ENCODE assay signal across 35 cellular contexts in genomic region chr4:113511944-113512343, GRCh38.
"Had no signal": no experiment of that assay in that cellular context is flagged by ENCODE, and none has a peak within 500 bp of the region (broad histone marks: within the 10 kb centered on the region; RNA-seq: fewer than 3 reads in every experiment).

No MANE protein-coding gene starts in this region.

- H3K27me3 Mint-ChIP-seq: activated B cell treated with CpG ODN at 0.5 μM for 24 hours; activated CD4-positive, alpha-beta memory T cell treated with anti-CD3 and anti-CD28 coated beads for 36 hours; activated CD4-positive, alpha-beta T cell treated with anti-CD3 and anti-CD28 coated beads, Interleukin-2, amount 10 ng/mL, durations not matched to agents 24 days and 14 days; activated CD8-positive, alpha-beta T cell treated with anti-CD3 and anti-CD28 coated beads for 36 hours; activated naive CD8-positive, alpha-beta T cell; activated naive CD8-positive, alpha-beta T cell treated with anti-CD3 and anti-CD28 coated beads, Interleukin-2, amount 10 ng/mL, durations not matched to agents 7 days and 5 days; activated naive CD8-positive, alpha-beta T cell treated with anti-CD3 and anti-CD28 coated beads, Interleukin-2, amount 50 U/mL, for 24 hours; brain had no signal

- H3K4me3 ChIP-seq: ascending aorta, cardiac muscle cell had no signal

- H3K4me1 Mint-ChIP-seq: activated B cell treated with CpG ODN at 0.5 μM for 24 hours; activated CD4-positive, alpha-beta T cell treated with anti-CD3 and anti-CD28 coated beads, Interleukin-2, amount 10 ng/mL, durations not matched to agents 24 days and 14 days; activated naive CD8-positive, alpha-beta T cell treated with anti-CD3 and anti-CD28 coated beads, Interleukin-2, amount 10 ng/mL, durations not matched to agents 7 days and 5 days; activated naive CD8-positive, alpha-beta T cell treated with anti-CD3 and anti-CD28 coated beads, Interleukin-2, amount 50 U/mL, for 24 hours; brain had no signal

- H3K27ac Mint-ChIP-seq: activated B cell treated with CpG ODN at 0.5 μM for 24 hours; activated CD4-positive, alpha-beta memory T cell treated with anti-CD3 and anti-CD28 coated beads for 36 hours; activated CD4-positive, alpha-beta T cell treated with anti-CD3 and anti-CD28 coated beads, Interleukin-2, amount 10 ng/mL, durations not matched to agents 24 days and 14 days; activated CD8-positive, alpha-beta T cell treated with anti-CD3 and anti-CD28 coated beads for 36 hours; activated naive CD8-positive, alpha-beta T cell; activated naive CD8-positive, alpha-beta T cell treated with anti-CD3 and anti-CD28 coated beads, Interleukin-2, amount 10 ng/mL, durations not matched to agents 7 days and 5 days; activated naive CD8-positive, alpha-beta T cell treated with anti-CD3 and anti-CD28 coated beads, Interleukin-2, amount 50 U/mL, for 24 hours; activated T-helper 2 cell treated with anti-CD3 and anti-CD28 coated beads, Interferon-gamma antibody, Interleukin-2, Interleukin-4, amounts not matched to agents 10 μg/mL and 5 μg/mL and 100 μg/mL, durations not matched to agents 14 hours and 24 hours and 36 hours; brain; T-helper 1 cell treated with Interleukin-12 subunit alpha and Interleukin-12 subunit beta and Interleukin-4 antibody, amounts not matched to agents 30 μg/mL and 1 μg/mL, for 36 hours; T-helper 2 cell treated with Interferon-gamma antibody and Interleukin-4, amounts not matched to agents 5 μg/mL and 100 μg/mL, for 36 hours had no signal

- DNase-seq: activated B cell treated with CpG ODN at 0.5 μM for 24 hours; activated CD4-positive, alpha-beta memory T cell treated with anti-CD3 and anti-CD28 coated beads for 36 hours; activated CD4-positive, alpha-beta T cell treated with anti-CD3 and anti-CD28 coated beads for 4 hours; activated CD4-positive, alpha-beta T cell treated with anti-CD3 and anti-CD28 coated beads, Interleukin-2, amount 10 ng/mL, durations not matched to agents 24 days and 14 days; activated CD4-positive, alpha-beta T cell treated with anti-CD3 and anti-CD28 coated beads, Interleukin-2, amount 50 U/mL, for 1 hour; activated CD4-positive, alpha-beta T cell treated with anti-CD3 and anti-CD28 coated beads, Interleukin-2, amount 50 U/mL, for 4 hours; activated CD4-positive, CD25-positive, alpha-beta regulatory T cell treated with anti-CD3 and anti-CD28 coated beads, Interleukin-2, amount 50 U/mL, for 72 hours; activated CD8-positive, alpha-beta memory T cell treated with anti-CD3 and anti-CD28 coated beads, Interleukin-2, amount 50 U/mL, for 4 hours; activated CD8-positive, alpha-beta T cell treated with anti-CD3 and anti-CD28 coated beads for 36 hours; activated effector memory CD4-positive, alpha-beta T cell treated with Interleukin-2 at 50 U/mL for 16 hours; activated gamma-delta T cell; activated naive CD4-positive, alpha-beta T cell treated with anti-CD3 and anti-CD28 coated beads, Interleukin-2, amount 50 U/mL, for 16 hours; activated naive CD4-positive, alpha-beta T cell treated with Interleukin-2 at 50 U/mL for 16 hours; activated naive CD8-positive, alpha-beta T cell treated with anti-CD3 and anti-CD28 coated beads, Interleukin-2, amount 10 ng/mL, durations not matched to agents 7 days and 5 days; activated naive CD8-positive, alpha-beta T cell treated with anti-CD3 and anti-CD28 coated beads, Interleukin-2, amount 50 U/mL, for 24 hours; activated T-cell treated with anti-CD3 and anti-CD28 coated beads for 4 hours; activated T-cell treated with anti-CD3 and anti-CD28 coated beads, Interleukin-2, amount 50 U/mL, for 1 hour; activated T-cell treated with anti-CD3 and anti-CD28 coated beads, Interleukin-2, amount 50 U/mL, for 48 hours; amygdala; anterior cingulate cortex; central memory CD4-positive, alpha-beta T cell; SW 1271; T-helper 1 cell; T-helper 2 cell; T-helper 9 cell had no signal

- H3K27ac ChIP-seq: ascending aorta, cardiac muscle cell, VCaP had no signal

- H3K27me3 ChIP-seq: ascending aorta, cardiac muscle cell had no signal

- ATAC-seq: activated CD8-positive, alpha-beta T cell treated with anti-CD3 and anti-CD28 coated beads for 36 hours; activated naive CD8-positive, alpha-beta T cell treated with anti-CD3 and anti-CD28 coated beads, Interleukin-2, amount 50 U/mL, for 24 hours had no signal

- H3K9me3 Mint-ChIP-seq: activated B cell treated with CpG ODN at 0.5 μM for 24 hours; activated CD4-positive, alpha-beta memory T cell treated with anti-CD3 and anti-CD28 coated beads for 36 hours; activated CD4-positive, alpha-beta T cell treated with anti-CD3 and anti-CD28 coated beads, Interleukin-2, amount 10 ng/mL, durations not matched to agents 24 days and 14 days; activated CD8-positive, alpha-beta T cell treated with anti-CD3 and anti-CD28 coated beads for 36 hours; activated naive CD8-positive, alpha-beta T cell treated with anti-CD3 and anti-CD28 coated beads, Interleukin-2, amount 50 U/mL, for 24 hours; activated T-helper 2 cell treated with anti-CD3 and anti-CD28 coated beads, Interferon-gamma antibody, Interleukin-2, Interleukin-4, amounts not matched to agents 10 μg/mL and 5 μg/mL and 100 μg/mL, durations not matched to agents 14 hours and 24 hours and 36 hours; brain; T-helper 1 cell treated with Interleukin-12 subunit alpha and Interleukin-12 subunit beta and Interleukin-4 antibody, amounts not matched to agents 30 μg/mL and 1 μg/mL, for 36 hours; T-helper 2 cell treated with Interferon-gamma antibody and Interleukin-4, amounts not matched to agents 5 μg/mL and 100 μg/mL, for 36 hours had no signal

- H3K9me3 ChIP-seq: ascending aorta had no signal

- FAIRE-seq: bronchial epithelial cell, TTC549 had no signal

- H3K4me3 Mint-ChIP-seq: activated B cell treated with CpG ODN at 0.5 μM for 24 hours; activated CD4-positive, alpha-beta memory T cell treated with anti-CD3 and anti-CD28 coated beads for 36 hours; activated CD4-positive, alpha-beta T cell treated with anti-CD3 and anti-CD28 coated beads, Interleukin-2, amount 10 ng/mL, durations not matched to agents 24 days and 14 days; activated CD8-positive, alpha-beta T cell treated with anti-CD3 and anti-CD28 coated beads for 36 hours; activated naive CD8-positive, alpha-beta T cell; activated naive CD8-positive, alpha-beta T cell treated with anti-CD3 and anti-CD28 coated beads, Interleukin-2, amount 10 ng/mL, durations not matched to agents 7 days and 5 days; activated naive CD8-positive, alpha-beta T cell treated with anti-CD3 and anti-CD28 coated beads, Interleukin-2, amount 50 U/mL, for 24 hours; brain; T-helper 1 cell treated with Interleukin-12 subunit alpha and Interleukin-12 subunit beta and Interleukin-4 antibody, amounts not matched to agents 30 μg/mL and 1 μg/mL, for 36 hours; T-helper 2 cell treated with Interferon-gamma antibody and Interleukin-4, amounts not matched to agents 5 μg/mL and 100 μg/mL, for 36 hours had no signal
